8 cellular contexts compared by ENCODE assay signal in genomic region chr20:25863536-25864325, GRCh38.
DNase-seq lines count a peak whose midpoint lies in the region; ATAC-seq lines count a peak whose summit lies in the region.

No MANE protein-coding gene starts in this region.

- no peaks in the 10 kb centered on the region for H3K36me3 ChIP-seq in iPS DF 6.9 (ENCODE audit: control insufficient read depth, insufficient read depth, low read length)

- H3K4me1 ChIP-seq in iPS DF 6.9 (ENCODE audit: control insufficient read depth, insufficient read depth, low read length): no peaks in the 10 kb centered on the region; the same call in none of the 2 replicates

- H3K4me3 ChIP-seq in iPS DF 6.9 (ENCODE audit: low read length): peak overlapping the region; percentile 36; the same call in 1 of the 2 replicates

- ATAC-seq in T-helper 17 cell (no peak), GM21526 (IDR thresholded peaks at IDR 0.05; ENCODE audit: low FRiP score, unreplicated experiment) (no peak)
- ATAC-seq in stimulated activated memory B cell treated with anti-CD40 and anti-IgM and Interleukin-4, amounts not matched to agents 10 μg/mL and 1 μg/mL and 100 μg/mL, for 72 hours: no peak

- peaks cover 82% of the 10 kb centered on the region for H3K27me3 Mint-ChIP-seq in T-helper 17 cell
- peaks cover 92% of the 10 kb centered on the region for H3K27me3 Mint-ChIP-seq in stimulated activated memory B cell treated with anti-CD40 and anti-IgM and Interleukin-4, amounts not matched to agents 10 μg/mL and 1 μg/mL and 100 μg/mL, for 72 hours

- peaks cover 32% of the 10 kb centered on the region for H3K27me3 ChIP-seq in iPS DF 6.9 (ENCODE audit: control insufficient read depth, insufficient read depth, low read length)

- no CpG with 5 or more reads among the region's 21 CpGs for WGBS in iPS DF 6.9 (ENCODE audit: insufficient coverage, insufficient read length)

- H3K36me3 Mint-ChIP-seq in T-helper 17 cell (ENCODE audit: low read depth): peaks cover 2% of the 10 kb centered on the region
- H3K36me3 Mint-ChIP-seq in stimulated activated memory B cell treated with anti-CD40 and anti-IgM and Interleukin-4, amounts not matched to agents 10 μg/mL and 1 μg/mL and 100 μg/mL, for 72 hours: peaks cover 6% of the 10 kb centered on the region

- peaks cover 51% of the 10 kb centered on the region for H3K4me1 Mint-ChIP-seq in T-helper 17 cell
- peaks cover 77% of the 10 kb centered on the region for H3K4me1 Mint-ChIP-seq in stimulated activated memory B cell treated with anti-CD40 and anti-IgM and Interleukin-4, amounts not matched to agents 10 μg/mL and 1 μg/mL and 100 μg/mL, for 72 hours

- H3K9me3 Mint-ChIP-seq in stimulated activated memory B cell treated with anti-CD40 and anti-IgM and Interleukin-4, amounts not matched to agents 10 μg/mL and 1 μg/mL and 100 μg/mL, for 72 hours: peaks cover 7% of the 10 kb centered on the region

- peak; percentile 42 to 64 for DNase-seq in SHP77 (lab: John Stamatoyannopoulos, UW)
- no peak for DNase-seq in SHP77 treated with DMSO at 0.1 percent for 48 hours (lab: John Stamatoyannopoulos, UW)
- DNase-seq in T-helper 17 cell: no peak
- DNase-seq in iPS DF 6.9 (ENCODE audit: low read depth, low spot score): no peak
- no peak for DNase-seq in NCI-H226
- DNase-seq in SKM-1 (lab: John Stamatoyannopoulos, UW; ENCODE audit: unreplicated experiment): no peak

- H3K9me3 ChIP-seq in T-helper 17 cell (ENCODE audit: control insufficient read depth, low read length, poor library complexity, severe bottlenecking): no peaks in the 10 kb centered on the region
- H3K9me3 ChIP-seq in iPS DF 6.9 (ENCODE audit: control insufficient read depth, insufficient read depth, low read length): no peaks in the 10 kb centered on the region

- peak overlapping the region; percentile 91 for H3K27ac Mint-ChIP-seq in T-helper 17 cell
- H3K27ac Mint-ChIP-seq in stimulated activated memory B cell treated with anti-CD40 and anti-IgM and Interleukin-4, amounts not matched to agents 10 μg/mL and 1 μg/mL and 100 μg/mL, for 72 hours: no peak overlapping the region

- peak overlapping the region; percentile 89 for H3K4me3 Mint-ChIP-seq in T-helper 17 cell
- H3K4me3 Mint-ChIP-seq in stimulated activated memory B cell treated with anti-CD40 and anti-IgM and Interleukin-4, amounts not matched to agents 10 μg/mL and 1 μg/mL and 100 μg/mL, for 72 hours: peak overlapping the region; percentile 78

- H3K27ac ChIP-seq in iPS DF 6.9 (ENCODE audit: low read length): no peak overlapping the region

Comparison
In these comparisons a context has a peak if more than half of its experiments do, and no peak if none do; other contexts are left out.
1. DNase-seq: peak in SHP77 (2 of 2); none in SHP77 treated with DMSO at 0.1 percent for 48 hours (single experiment), T-helper 17 cell (0 of 3), iPS DF 6.9 (single experiment), NCI-H226 (single experiment) and SKM-1 (single experiment).